ENCODE assay signal across 19 cellular contexts in genomic region chr7:43248553-43248952, GRCh38.
A peak's percentile ranks its signal among the peaks of the same experiment; 100 is the strongest.
DNase-seq lines count a peak whose midpoint lies in the region; ATAC-seq and TF ChIP-seq lines count a peak whose summit lies in the region.
"Had no signal": no experiment of that assay in that cellular context is flagged by ENCODE, and none has a peak within 500 bp of the region (broad histone marks: within the 10 kb centered on the region; RNA-seq: fewer than 3 reads in every experiment).

No MANE protein-coding gene starts in this region.

- H2BK120ac ChIP-seq in IMR-90 (ENCODE audit: low read depth, low read length): peak overlapping the region; percentile 90
- no peak overlapping the region for H2BK120ac ChIP-seq in neuronal stem cell (ENCODE audit: low read depth, low read length)

- no peak for TF ChIP-seq RAD21 in IMR-90 (IDR thresholded peaks at IDR 0.05; ENCODE audit: low read length)

- H3K27me3 ChIP-seq in IMR-90 (ENCODE audit: control insufficient read depth, insufficient read depth, low read length) (no peaks in the 10 kb centered on the region), neuronal stem cell (ENCODE audit: control insufficient read depth in 3 of 3, insufficient read depth in 3 of 3, low read depth in 1 of 3, low read length in 3 of 3) (no peaks in the 10 kb centered on the region)
- H3K27me3 ChIP-seq: breast epithelium had no signal

- H3K4me1 ChIP-seq in IMR-90 (ENCODE audit: control insufficient read depth, insufficient read depth, low read length) (peaks cover 11% of the 10 kb centered on the region), neuronal stem cell (ENCODE audit: control insufficient read depth in 2 of 2, insufficient read depth in 1 of 2, low read depth in 1 of 2, low read length in 2 of 2) (peaks cover 0 to 3% of the 10 kb centered on the region in 2 donors)
- H3K4me1 ChIP-seq: breast epithelium, spleen had no signal

- no peaks in the 10 kb centered on the region for H4K20me1 ChIP-seq in IMR-90 (ENCODE audit: insufficient read depth, low read length)

- H3K9me3 ChIP-seq in IMR-90 (ENCODE audit: control insufficient read depth, insufficient read depth, low read length) (no peaks in the 10 kb centered on the region), neuronal stem cell (replicated peaks in 1 of 2; ENCODE audit: control insufficient read depth in 2 of 2, insufficient read depth in 1 of 2, low read depth in 1 of 2, low read length in 2 of 2) (no peaks in the 10 kb centered on the region)
- H3K9me3 ChIP-seq: breast epithelium, spleen had no signal

- no peak for TF ChIP-seq CTCF in IMR-90 (conservative IDR thresholded peaks at IDR 0.05; ENCODE audit: low read depth, low read length)

- WGBS in IMR-90 (ENCODE audit: extremely low coverage in 2 of 2, insufficient read length in 1 of 2), 2 experiments: 80% methylated on average over 1 of the region's 4 CpGs; no CpG with 5 or more reads in 1 of the 2 experiments
- no CpG with 5 or more reads among the region's 4 CpGs for WGBS in neuronal stem cell (ENCODE audit: extremely low coverage in 2 of 2, insufficient read length in 2 of 2, insufficient replicate concordance in 1 of 2), 2 donors

- H3K9ac ChIP-seq in IMR-90 (ENCODE audit: low read depth, low read length) (peak overlapping the region; percentile 4; the same call in 1 of the 2 replicates), neuronal stem cell (ENCODE audit: low read depth, low read length, poor library complexity) (no peak overlapping the region)

- H3K4me3 ChIP-seq in IMR-90 (ENCODE audit: insufficient read depth, low read depth, low read length): no peak overlapping the region; the same call in 1 of the 2 replicates
- no peak overlapping the region for H3K4me3 ChIP-seq in neuronal stem cell (ENCODE audit: low read length in 2 of 2)
- H3K4me3 ChIP-seq: GM12878, spleen had no signal

- H3K23ac ChIP-seq in IMR-90 (ENCODE audit: low read depth, low read length) (no peak overlapping the region), neuronal stem cell (ENCODE audit: low read depth, low read length, poor library complexity) (no peak overlapping the region)

- intact Hi-C loops in IMR-90 (cut with micrococcal nuclease): loop anchor here (5.0 kb wide), 1 partner anchor 131 kb away; no protein-coding TSS in a partner anchor

- no peak for ATAC-seq in IMR-90 (ENCODE audit: low read depth)
- ATAC-seq in left lobe of liver: no peak
- ATAC-seq: activated T-helper 17 cell treated with anti-CD3 and anti-CD28 coated beads, Interleukin-2, amount 50 U/mL, for 72 hours; GM12878 had no signal

- DNase-seq in IMR-90 (no peak), neuronal stem cell (ENCODE audit: low spot score) (no peak), midbrain (lab: John Stamatoyannopoulos, UW) (no peak), NCI-H2029 (lab: John Stamatoyannopoulos, UW) (no peak), left lobe of liver (ENCODE audit: low spot score) (no peak), amygdala (lab: John Stamatoyannopoulos, UW) (no peak)
- DNase-seq: activated CD4-positive, alpha-beta T cell treated with anti-CD3 and anti-CD28 coated beads for 4 hours; activated naive CD8-positive, alpha-beta T cell treated with anti-CD3 and anti-CD28 coated beads, Interleukin-2, amount 10 ng/mL, durations not matched to agents 7 days and 5 days; dermis blood vessel endothelial cell; Kasumi-1; NCI-H1105; NCI-H524 treated with DMSO at 0.1 percent for 48 hours; spleen; stimulated activated CD4-positive, alpha-beta T cell treated with anti-CD3 and anti-CD28 coated beads, Interleukin-4, amount 100 ng/mL, for 4 hours had no signal

- peak overlapping the region; percentile 8 for H2AK9ac ChIP-seq in IMR-90 (replicated peaks; ENCODE audit: low read depth, low read length, poor library complexity)

- H3K4ac ChIP-seq in IMR-90 (ENCODE audit: low read depth, low read length) (peak overlapping the region; percentile 88), neuronal stem cell (ENCODE audit: low read length) (no peak overlapping the region)

- peak overlapping the region; percentile 86 for H2AFZ ChIP-seq in IMR-90 (replicated peaks; ENCODE audit: low read length, poor library complexity)
- H2AFZ ChIP-seq in neuronal stem cell (ENCODE audit: low read length): no peak overlapping the region

- H3K27ac ChIP-seq in IMR-90 (ENCODE audit: insufficient read depth, low read length) (peak overlapping the region; percentile 94), cingulate gyrus (ENCODE audit: low read depth, low read length) (peak overlapping the region; percentile 30), neuronal stem cell (replicated peaks; ENCODE audit: low read length) (no peak overlapping the region)
- H3K27ac ChIP-seq: breast epithelium, epithelial cell of prostate, spleen had no signal

- no peak overlapping the region for H2BK12ac ChIP-seq in neuronal stem cell (ENCODE audit: low read length)

- H3K79me1 ChIP-seq in IMR-90 (ENCODE audit: low read depth in 1 of 2, low read length in 2 of 2) (peaks cover 0 to 10% of the 10 kb centered on the region in 2 experiments; a peak in 1 of 4 replicates), neuronal stem cell (ENCODE audit: low read depth, low read length) (no peaks in the 10 kb centered on the region)

- peak overlapping the region; percentile 84 for H3K4me2 ChIP-seq in IMR-90 (ENCODE audit: low read depth, low read length)
- H3K4me2 ChIP-seq in neuronal stem cell (ENCODE audit: insufficient read depth, low read length, poor library complexity, severe bottlenecking): no peak overlapping the region

- H2BK20ac ChIP-seq in IMR-90 (ENCODE audit: low read depth, low read length): peak overlapping the region; percentile 66

- H4K5ac ChIP-seq in IMR-90 (ENCODE audit: low read depth, low read length): peak overlapping the region; percentile 62; the same call in 1 of the 2 replicates

- peak overlapping the region; percentile 94 for H2BK5ac ChIP-seq in IMR-90 (ENCODE audit: low read depth, low read length, poor library complexity, severe bottlenecking)
- no peak overlapping the region for H2BK5ac ChIP-seq in neuronal stem cell (ENCODE audit: low read length)

- H4K8ac ChIP-seq in IMR-90 (ENCODE audit: low read depth in 2 of 2, low read length in 2 of 2) (peak overlapping the region; percentile 44 to 70; a peak in 3 of 4 replicates), neuronal stem cell (ENCODE audit: low read depth, low read length) (no peak overlapping the region)

- POLR2A ChIA-PET in IMR-90 (lab: Charles Lee; ENCODE audit: unreplicated experiment): no interaction called here

- H2BK15ac ChIP-seq in IMR-90 (ENCODE audit: low read depth, low read length) (peak overlapping the region; percentile 8; the same call in 1 of the 3 replicates), neuronal stem cell (ENCODE audit: low read length) (peak overlapping the region; percentile 12)

- CTCF ChIA-PET in IMR-90 (lab: Yijun Ruan, JAX): interaction anchor here (0.6 to 1.4 kb wide), 2 partner anchors 239 to 308 kb away, joined by 3 to 4 read pairs; no protein-coding TSS in a partner anchor

- no peaks in the 10 kb centered on the region for H3K36me3 ChIP-seq in IMR-90 (ENCODE audit: control insufficient read depth, insufficient read depth, low read length)
- H3K36me3 ChIP-seq in neuronal stem cell (replicated peaks in 1 of 2; ENCODE audit: control insufficient read depth in 2 of 2, insufficient read depth in 2 of 2, low read length in 2 of 2): no peaks in the 10 kb centered on the region
- H3K36me3 ChIP-seq: breast epithelium, spleen had no signal

- H3K18ac ChIP-seq in IMR-90 (ENCODE audit: low read depth, low read length) (peak overlapping the region; percentile 78; the same call in 1 of the 2 replicates), neuronal stem cell (ENCODE audit: low read length) (peak overlapping the region; percentile 20)

- peak overlapping the region; percentile 17; the same call in 1 of the 2 replicates for H2AK5ac ChIP-seq in IMR-90 (ENCODE audit: low read depth, low read length)
- H2AK5ac ChIP-seq in neuronal stem cell (ENCODE audit: low read depth, low read length): peak overlapping the region; percentile 14

- peak overlapping the region; percentile 90 for H4K91ac ChIP-seq in IMR-90 (ENCODE audit: insufficient read depth, low read depth, low read length)
- H4K91ac ChIP-seq in neuronal stem cell (ENCODE audit: low read depth, low read length, poor library complexity): no peak overlapping the region

- in situ Hi-C loops in IMR-90 (cut with MboI; ENCODE audit: low sequenced_read_pairs): no loop called here

- BruUV-seq in IMR-90 (replicated peaks; lab: Mats Ljungman, UMichigan): no TSS peak

- H3K14ac ChIP-seq in IMR-90 (replicated peaks; ENCODE audit: low read depth, low read length) (no peak overlapping the region), neuronal stem cell (ENCODE audit: low read length) (no peak overlapping the region)

- no peak for TF ChIP-seq POLR2A in IMR-90 (IDR thresholded peaks at IDR 0.05; ENCODE audit: low read depth, low read length)

- peaks cover 4% of the 10 kb centered on the region; the same call in 1 of the 2 replicates for H3K9me1 ChIP-seq in IMR-90 (ENCODE audit: insufficient read depth, low read length)

- no peak overlapping the region for H3K56ac ChIP-seq in IMR-90 (ENCODE audit: extremely low read depth, insufficient read depth, low read length)

- dilution Hi-C loops in IMR-90 (cut with HindIII; ENCODE audit: low sequenced_read_pairs, unreplicated experiment): loop anchor here (25.0 kb wide), 1 partner anchor 311 kb away; the partner anchor contains the start of genes MRPL32 and PSMA2

TF ChIP-seq in IMR-90, 13 proteins besides CTCF, POLR2A, EP300 and RAD21:
- TF ChIP-seq USF2 (IDR thresholded peaks at IDR 0.05; ENCODE audit: low read depth, low read length) (no peak), ELK1 (IDR thresholded peaks at IDR 0.05; ENCODE audit: borderline replicate concordance, low read depth, low read length) (no peak), MAFK (IDR thresholded peaks at IDR 0.05; ENCODE audit: low read depth, low read length) (no peak), RCOR1 (IDR thresholded peaks at IDR 0.05; ENCODE audit: insufficient replicate concordance, low read length) (no peak)
TF ChIP-seq in IMR-90: peak in this region for 0.
